Comparison of ENCODE assay signal across 16 cellular contexts in the genomic region with DNA sequence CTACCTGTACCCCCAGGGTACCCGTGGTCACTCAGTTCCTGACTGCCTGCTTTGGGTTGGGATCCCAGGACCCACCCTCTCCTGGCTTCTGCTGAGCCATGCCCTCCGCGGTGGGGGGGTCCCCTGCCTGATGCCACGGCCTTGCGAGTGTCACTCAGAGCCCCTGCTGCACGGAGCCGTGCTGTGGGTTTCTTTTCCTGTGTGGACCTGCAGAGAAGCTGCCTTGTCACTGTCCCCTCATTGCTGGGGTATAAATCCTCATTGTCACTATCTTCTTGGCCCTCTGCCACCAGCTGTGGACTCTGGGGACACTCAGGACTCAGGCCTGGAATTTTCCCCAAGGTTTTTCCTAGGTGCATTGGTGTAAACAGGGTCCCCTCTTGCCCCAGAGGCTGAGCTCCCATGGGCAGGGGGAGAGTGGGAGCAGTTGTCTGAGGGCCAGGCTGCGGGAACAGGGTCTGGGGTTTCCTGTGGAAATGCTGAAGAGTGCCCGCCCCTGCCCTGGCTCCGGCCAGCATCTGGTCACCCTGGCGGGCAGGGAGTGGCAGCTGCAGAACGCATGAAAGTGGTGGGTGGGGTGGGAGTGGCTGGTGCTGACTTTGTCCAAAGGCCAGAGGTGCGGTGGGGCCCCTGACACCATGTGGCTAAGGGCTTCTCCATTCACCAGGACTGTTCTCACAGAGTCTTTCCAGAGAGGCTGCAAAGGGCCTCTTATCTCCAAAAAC.
DNase-seq lines count a peak whose midpoint lies in the region; ATAC-seq and TF ChIP-seq lines count a peak whose summit lies in the region.
"Had no signal": no experiment of that assay in that cellular context is flagged by ENCODE, and none has a peak within 500 bp of the region (broad histone marks: within the 10 kb centered on the region; RNA-seq: fewer than 3 reads in every experiment).

No MANE protein-coding gene starts in this region.

- no peaks in the 10 kb centered on the region for H3K23me2 ChIP-seq in H9 (ENCODE audit: insufficient read length, low read depth, low read length, poor library complexity, severe bottlenecking)

- H3K9me3 Mint-ChIP-seq in activated CD4-positive, alpha-beta T cell treated with anti-CD3 and anti-CD28 coated beads, Interleukin-2, amount 10 ng/mL, durations not matched to agents 7 days and 5 days, result no peaks in the 10 kb centered on the region
- no peaks in the 10 kb centered on the region for H3K9me3 Mint-ChIP-seq in H9
- H3K9me3 Mint-ChIP-seq: activated T-helper 17 cell treated with anti-CD3 and anti-CD28 coated beads, Interleukin-2, amount 50 U/mL, for 72 hours had no signal

- H3K27me3 Mint-ChIP-seq in activated CD4-positive, alpha-beta T cell treated with anti-CD3 and anti-CD28 coated beads, Interleukin-2, amount 10 ng/mL, durations not matched to agents 7 days and 5 days, result no peaks in the 10 kb centered on the region
- H3K27me3 Mint-ChIP-seq in H9 (ENCODE audit: low read depth), result peaks cover 19% of the 10 kb centered on the region
- H3K27me3 Mint-ChIP-seq: activated T-helper 17 cell treated with anti-CD3 and anti-CD28 coated beads, Interleukin-2, amount 50 U/mL, for 72 hours had no signal

- no peak overlapping the region for H3K14ac ChIP-seq in H9 (ENCODE audit: insufficient read depth, low read length)

- DNase-seq in activated CD4-positive, alpha-beta T cell treated with anti-CD3 and anti-CD28 coated beads, Interleukin-2, amount 10 ng/mL, durations not matched to agents 7 days and 5 days, result peak; percentile 25
- no peak for DNase-seq in activated CD4-positive, alpha-beta T cell treated with anti-CD3 and anti-CD28 coated beads for 1 hour
- DNase-seq in H9, result peak; percentile 27
- DNase-seq in hepatic stellate cell (ENCODE audit: low spot score), result peak; percentile 21
- DNase-seq in sciatic nerve (ENCODE audit: low spot score), result peak; percentile 56
- DNase-seq in HAP-1 (ENCODE audit: low spot score in 2 of 2), result no peak
- no peak for DNase-seq in T1000 (lab: John Stamatoyannopoulos, UW)
- DNase-seq in foreskin fibroblast, result no peak
- DNase-seq: activated CD4-positive, alpha-beta T cell treated with anti-CD3 and anti-CD28 coated beads for 36 hours; effector memory CD4-positive, alpha-beta T cell; MG63; NCI-H2081; NCI-H748 treated with DMSO at 0.1 percent for 48 hours; stimulated activated CD4-positive, alpha-beta T cell treated with anti-CD3 and anti-CD28 coated beads, Interleukin-15, amount 100 ng/mL, for 24 hours had no signal

- H3K56ac ChIP-seq in H9 (ENCODE audit: insufficient read length, low read depth, low read length), result no peak overlapping the region

- H2BK12ac ChIP-seq in H9 (ENCODE audit: insufficient read length, low read depth, low read length), result no peak overlapping the region

- no peak overlapping the region for H3K4me2 ChIP-seq in H9 (ENCODE audit: insufficient read depth, insufficient read length, low read length)

- no peak overlapping the region for H4K5ac ChIP-seq in H9 (ENCODE audit: insufficient read length, low read depth, low read length)

- H3K18ac ChIP-seq in H9 (ENCODE audit: insufficient read length, low read depth, low read length), result no peak overlapping the region

- H3K9ac ChIP-seq in H9 (ENCODE audit: extremely low read depth, insufficient read length, low read length), result no peak overlapping the region

- peaks cover 100% of the 10 kb centered on the region for H3K9me3 ChIP-seq in H9 (ENCODE audit: control insufficient read depth, low read depth, low read length)
- peaks cover 72% of the 10 kb centered on the region for H3K9me3 ChIP-seq in HAP-1
- H3K9me3 ChIP-seq: thoracic aorta had no signal

- no peak for ATAC-seq in sciatic nerve
- ATAC-seq: activated CD4-positive, alpha-beta T cell treated with anti-CD3 and anti-CD28 coated beads for 36 hours; activated T-helper 17 cell treated with anti-CD3 and anti-CD28 coated beads, Interleukin-2, amount 50 U/mL, for 72 hours had no signal

- H3K27me3 ChIP-seq in H9 (ENCODE audit: insufficient read depth, low read length) (no peaks in the 10 kb centered on the region), HAP-1 (ENCODE audit: low read depth) (no peaks in the 10 kb centered on the region)
- H3K27me3 ChIP-seq: MG63 had no signal

- H2AFZ ChIP-seq in H9 (ENCODE audit: low read length), result no peak overlapping the region

- intact Hi-C loops in sciatic nerve (cut with DNase I), result no loop called here

- H3K4me3 ChIP-seq in HAP-1, result no peak overlapping the region
- no peak overlapping the region for H3K4me3 ChIP-seq in foreskin fibroblast (ENCODE audit: low read depth in 1 of 2, low read length in 2 of 2)
- H3K4me3 ChIP-seq: MG63, thoracic aorta had no signal

- H3K4me1 Mint-ChIP-seq in activated CD4-positive, alpha-beta T cell treated with anti-CD3 and anti-CD28 coated beads, Interleukin-2, amount 10 ng/mL, durations not matched to agents 7 days and 5 days, result peaks cover 3% of the 10 kb centered on the region
- H3K4me1 Mint-ChIP-seq in H9, result no peaks in the 10 kb centered on the region
- H3K4me1 Mint-ChIP-seq: activated T-helper 17 cell treated with anti-CD3 and anti-CD28 coated beads, Interleukin-2, amount 50 U/mL, for 72 hours had no signal

- H3K27ac ChIP-seq in H9 (ENCODE audit: insufficient read length, low read depth, low read length), result no peak overlapping the region
- H3K27ac ChIP-seq: thoracic aorta had no signal

- no peak overlapping the region for H4K91ac ChIP-seq in H9 (ENCODE audit: insufficient read length, low read depth, low read length)

- no peak overlapping the region for H4K8ac ChIP-seq in H9 (replicated peaks; ENCODE audit: insufficient read length, low read depth, low read length)

- H3K4me3 Mint-ChIP-seq in activated CD4-positive, alpha-beta T cell treated with anti-CD3 and anti-CD28 coated beads, Interleukin-2, amount 10 ng/mL, durations not matched to agents 7 days and 5 days, result no peak overlapping the region
- no peak overlapping the region; a peak in 1 of 5 replicates for H3K4me3 Mint-ChIP-seq in H9
- H3K4me3 Mint-ChIP-seq: activated CD4-positive, alpha-beta T cell treated with anti-CD3 and anti-CD28 coated beads for 36 hours; activated T-helper 17 cell treated with anti-CD3 and anti-CD28 coated beads, Interleukin-2, amount 50 U/mL, for 72 hours had no signal

- H2BK15ac ChIP-seq in H9 (ENCODE audit: low read depth, low read length), result no peak overlapping the region

- H3K4me1 ChIP-seq in H9 (ENCODE audit: insufficient read depth, low read length) (no peaks in the 10 kb centered on the region), HAP-1 (no peaks in the 10 kb centered on the region)

- no peak overlapping the region for H3T11ph ChIP-seq in H9 (ENCODE audit: low read length)

- no peaks in the 10 kb centered on the region for H3K79me2 ChIP-seq in H9 (ENCODE audit: insufficient read depth, low read length)

- no peak overlapping the region for H2BK5ac ChIP-seq in H9 (ENCODE audit: insufficient read length, low read length)

- no peaks in the 10 kb centered on the region for H3K36me3 Mint-ChIP-seq in activated CD4-positive, alpha-beta T cell treated with anti-CD3 and anti-CD28 coated beads, Interleukin-2, amount 10 ng/mL, durations not matched to agents 7 days and 5 days (ENCODE audit: low read depth)
- peaks cover 27 to 38% (median 33%) of the 10 kb centered on the region in 3 experiments for H3K36me3 Mint-ChIP-seq in H9 (ENCODE audit: insufficient read depth in 1 of 3, low read depth in 3 of 3)

- TF ChIP-seq CTCF in H9 (conservative IDR thresholded peaks at IDR 0.05), result no peak
- no peak for TF ChIP-seq CTCF in foreskin fibroblast (IDR thresholded peaks at IDR 0.05; ENCODE audit: low read depth, low read length)

- CTCF ChIA-PET in activated CD4-positive, alpha-beta T cell treated with anti-CD3 and anti-CD28 coated beads, Interleukin-2, amount 10 ng/mL, durations not matched to agents 7 days and 5 days (lab: Charles Lee), result no interaction called here

- no peaks in the 10 kb centered on the region for H4K20me1 ChIP-seq in H9 (ENCODE audit: control insufficient read depth, insufficient read depth, insufficient read length)

- no peak overlapping the region for H3K27ac Mint-ChIP-seq in activated CD4-positive, alpha-beta T cell treated with anti-CD3 and anti-CD28 coated beads, Interleukin-2, amount 10 ng/mL, durations not matched to agents 7 days and 5 days
- no peak overlapping the region for H3K27ac Mint-ChIP-seq in H9
- H3K27ac Mint-ChIP-seq: activated CD4-positive, alpha-beta T cell treated with anti-CD3 and anti-CD28 coated beads for 36 hours; activated T-helper 17 cell treated with anti-CD3 and anti-CD28 coated beads, Interleukin-2, amount 50 U/mL, for 72 hours had no signal

- no peaks in the 10 kb centered on the region for H3K79me1 ChIP-seq in H9 (ENCODE audit: insufficient read depth, low read depth, low read length, poor library complexity, severe bottlenecking)

- H2BK20ac ChIP-seq in H9 (ENCODE audit: low read depth, low read length, poor library complexity, severe bottlenecking), result no peak overlapping the region

- H2AK5ac ChIP-seq in H9 (ENCODE audit: insufficient read length, low read length), result no peak overlapping the region

- in situ Hi-C loops in HAP-1 (cut with MboI; ENCODE audit: low sequenced_read_pairs), result loop anchor here (10.0 kb wide), 1 partner anchor 65 kb away; no protein-coding TSS in a partner anchor

- no peak overlapping the region for H3K23ac ChIP-seq in H9 (ENCODE audit: insufficient read length, low read depth, low read length)

- whole genome bisulfite sequencing in H9 (ENCODE audit: extremely low coverage, insufficient read length, low lambda C conversion rate), result no CpG with 5 or more reads among the region's 13 CpGs

- POLR2A ChIA-PET in activated CD4-positive, alpha-beta T cell treated with anti-CD3 and anti-CD28 coated beads, Interleukin-2, amount 10 ng/mL, durations not matched to agents 7 days and 5 days (lab: Charles Lee), result no interaction called here

- H3K4ac ChIP-seq in H9 (ENCODE audit: low read depth, low read length), result no peak overlapping the region

- H2BK120ac ChIP-seq in H9 (ENCODE audit: low read depth, low read length, poor library complexity, severe bottlenecking), result no peak overlapping the region

- H3K36me3 ChIP-seq in HAP-1 (replicated peaks), result no peaks in the 10 kb centered on the region
- H3K36me3 ChIP-seq: MG63, thoracic aorta had no signal

Comparison
In these comparisons a context has a peak if more than half of its experiments do, and no peak if none do; other contexts are left out.
1. DNase-seq: peak in activated CD4-positive, alpha-beta T cell treated with anti-CD3 and anti-CD28 coated beads, Interleukin-2, amount 10 ng/mL, durations not matched to agents 7 days and 5 days (single experiment), H9 (single experiment), hepatic stellate cell (single experiment) and sciatic nerve (single experiment); none in activated CD4-positive, alpha-beta T cell treated with anti-CD3 and anti-CD28 coated beads for 1 hour (single experiment), HAP-1 (0 of 2), T1000 (single experiment) and foreskin fibroblast (0 of 2).